ENCODE assay signal across 23 cellular contexts in the genomic region with DNA sequence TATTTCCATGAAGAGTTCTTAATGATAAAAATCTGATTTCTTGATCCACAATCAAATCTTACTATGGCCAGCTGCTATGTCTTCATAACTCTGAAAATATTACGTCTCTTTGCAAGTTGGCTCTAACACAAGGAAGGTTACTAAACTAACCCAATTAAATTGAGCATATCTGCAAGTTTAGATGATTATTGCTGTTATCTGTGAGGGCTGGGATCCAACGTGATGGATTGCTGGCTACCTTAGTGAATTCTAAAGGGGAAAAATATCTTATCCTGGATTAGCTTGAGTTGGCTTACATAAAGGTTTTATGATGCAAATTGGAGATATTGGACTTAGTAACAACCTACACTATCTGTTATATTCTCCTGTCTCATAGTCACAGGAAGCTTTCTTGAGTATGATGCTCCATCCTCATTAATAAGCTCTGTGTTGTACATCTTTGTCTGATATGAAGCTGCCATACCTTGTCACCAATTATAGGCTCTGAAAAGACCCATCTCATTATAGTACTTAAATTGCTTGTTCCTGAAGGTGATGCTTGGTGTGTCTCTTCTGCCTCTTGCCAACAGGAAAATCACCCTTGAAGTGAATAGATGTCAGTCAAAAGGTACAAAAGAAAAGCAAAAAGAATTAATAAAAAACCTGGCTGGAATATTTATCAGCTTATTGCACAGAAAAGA.
"Had no signal": no experiment of that assay in that cellular context is flagged by ENCODE, and none has a peak within 500 bp of the region (broad histone marks: within the 10 kb centered on the region; RNA-seq: fewer than 3 reads in every experiment).

No MANE protein-coding gene starts in this region.

- DNase-seq: colonic mucosa; cortex of kidney; effector CD8-positive, alpha-beta T cell; effector memory CD8-positive, alpha-beta T cell; endodermal cell; erythroblast; esophagus squamous epithelium; foreskin fibroblast; foreskin melanocyte; gastrocnemius medialis; glutamatergic neuron; head of caudate nucleus; heart right ventricle; hippocampal formation; left cardiac atrium; left lung; left ventricle myocardium superior; lower lobe of right lung; mesenchymal stem cell; mucosa of descending colon; naive B cell had no signal

- H3K4me1 ChIP-seq: colonic mucosa, esophagus squamous epithelium, gastrocnemius medialis, heart right ventricle, left lung, lower lobe of right lung had no signal

- H3K27ac ChIP-seq: colonic mucosa, epithelial cell of prostate, esophagus squamous epithelium, gastrocnemius medialis, heart right ventricle, left lung, lower lobe of right lung had no signal

- ATAC-seq: effector memory CD8-positive, alpha-beta T cell; esophagus mucosa; gastrocnemius medialis; heart right ventricle; left cardiac atrium; left lung; left ventricle myocardium superior; lower lobe of right lung; mucosa of descending colon had no signal

- H3K9me3 ChIP-seq: colonic mucosa, esophagus squamous epithelium, gastrocnemius medialis, lower lobe of right lung, mucosa of descending colon had no signal

- H3K36me3 ChIP-seq: colonic mucosa, esophagus squamous epithelium, gastrocnemius medialis, heart right ventricle, left lung, lower lobe of right lung had no signal

- H3K4me3 ChIP-seq: colonic mucosa, esophagus squamous epithelium, gastrocnemius medialis, heart right ventricle, left lung, lower lobe of right lung, mucosa of descending colon had no signal

- H3K27me3 ChIP-seq: colonic mucosa, esophagus squamous epithelium, gastrocnemius medialis, heart right ventricle, left lung had no signal
